ENCODE assay signal across 16 cellular contexts in the genomic region with DNA sequence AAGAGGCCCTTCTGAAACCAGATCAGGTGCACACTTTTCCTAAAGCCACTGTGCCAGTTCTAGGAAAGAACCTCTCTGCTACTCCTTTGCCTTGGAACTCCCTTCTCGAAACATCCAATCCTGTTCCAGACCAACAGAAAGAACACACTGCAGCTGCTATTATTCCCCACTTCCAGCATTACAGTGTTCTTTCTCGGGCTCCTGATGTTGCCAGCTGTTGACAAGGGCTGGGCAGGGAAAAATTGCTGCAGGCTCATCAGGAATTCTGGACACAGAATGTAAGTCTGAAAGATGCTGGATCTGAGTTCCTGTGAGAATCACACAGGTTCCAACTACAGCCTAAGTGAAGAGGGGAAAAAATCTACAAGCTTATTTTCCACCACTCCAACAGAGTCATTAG. TPM values are rescaled to one million over a fixed set of nuclear protein-coding genes. Genes with fewer than 3 reads are reported as not detected.
DNase-seq lines count a peak whose midpoint lies in the region; ATAC-seq and TF ChIP-seq lines count a peak whose summit lies in the region.
"Had no signal": no experiment of that assay in that cellular context is flagged by ENCODE, and none has a peak within 500 bp of the region (broad histone marks: within the 10 kb centered on the region; RNA-seq: fewer than 3 reads in every experiment).

No MANE protein-coding gene starts in this region.

- no peak overlapping the region for H3K4me3 Mint-ChIP-seq in dendritic cell treated with granulocyte-macrophage colony-stimulating factor and Interleukin-4, amounts not matched to agents 40 ng/mL and 50 ng/mL, for 4 days
- no peak overlapping the region for H3K4me3 Mint-ChIP-seq in T-helper 17 cell
- H3K4me3 Mint-ChIP-seq: activated CD4-positive, alpha-beta T cell treated with anti-CD3 and anti-CD28 coated beads, Interleukin-2, amount 10 ng/mL, durations not matched to agents 7 days and 5 days; activated T-cell treated with anti-CD3 and anti-CD28 coated beads, Interleukin-2, amount 50 U/mL, for 24 hours had no signal

- H3K27me3 ChIP-seq in right cardiac atrium (ENCODE audit: control insufficient read depth, insufficient read depth): no peaks in the 10 kb centered on the region
- no peaks in the 10 kb centered on the region for H3K27me3 ChIP-seq in rectal smooth muscle tissue (ENCODE audit: control insufficient read depth, insufficient read depth, low read length)

- no peak overlapping the region for H3K9ac ChIP-seq in rectal smooth muscle tissue (ENCODE audit: low read length)

- peaks cover 10% of the 10 kb centered on the region for H3K4me1 ChIP-seq in right cardiac atrium (ENCODE audit: control insufficient read depth, insufficient read depth, low read length)
- H3K4me1 ChIP-seq in rectal smooth muscle tissue (ENCODE audit: control insufficient read depth, insufficient read depth, low read length): peaks cover 9% of the 10 kb centered on the region
- no peaks in the 10 kb centered on the region for H3K4me1 ChIP-seq in urinary bladder (ENCODE audit: insufficient read depth)

- H3K36me3 Mint-ChIP-seq in dendritic cell treated with granulocyte-macrophage colony-stimulating factor and Interleukin-4, amounts not matched to agents 40 ng/mL and 50 ng/mL, for 4 days (ENCODE audit: low read depth): no peaks in the 10 kb centered on the region
- H3K36me3 Mint-ChIP-seq in T-helper 17 cell (ENCODE audit: low read depth): peaks cover 2% of the 10 kb centered on the region
- H3K36me3 Mint-ChIP-seq: naive B cell had no signal

- intact Hi-C loops in dendritic cell treated with granulocyte-macrophage colony-stimulating factor and Interleukin-4, amounts not matched to agents 40 ng/mL and 50 ng/mL, for 4 days (cut with micrococcal nuclease): loop anchor here (2.0 kb wide), 1 partner anchor 14 kb away; no protein-coding TSS in a partner anchor
- intact Hi-C loops in right cardiac atrium (cut with DNase I): no loop called here

- H3K9me3 ChIP-seq in right cardiac atrium (ENCODE audit: control insufficient read depth, low read length) (no peaks in the 10 kb centered on the region), T-helper 17 cell (ENCODE audit: control insufficient read depth, low read length, poor library complexity, severe bottlenecking) (no peaks in the 10 kb centered on the region)

- peaks cover 35% of the 10 kb centered on the region for H3K4me1 Mint-ChIP-seq in dendritic cell treated with granulocyte-macrophage colony-stimulating factor and Interleukin-4, amounts not matched to agents 40 ng/mL and 50 ng/mL, for 4 days (ENCODE audit: low read depth)
- peaks cover 15% of the 10 kb centered on the region for H3K4me1 Mint-ChIP-seq in T-helper 17 cell

- no peak overlapping the region for H3K4me3 ChIP-seq in right cardiac atrium (ENCODE audit: low read length)
- H3K4me3 ChIP-seq in rectal smooth muscle tissue (ENCODE audit: low read length): no peak overlapping the region
- no peak overlapping the region for H3K4me3 ChIP-seq in urinary bladder (ENCODE audit: low read depth, low read length)

- H3K9me3 Mint-ChIP-seq in dendritic cell treated with granulocyte-macrophage colony-stimulating factor and Interleukin-4, amounts not matched to agents 40 ng/mL and 50 ng/mL, for 4 days: no peaks in the 10 kb centered on the region
- H3K9me3 Mint-ChIP-seq: activated CD4-positive, alpha-beta T cell treated with anti-CD3 and anti-CD28 coated beads, Interleukin-2, amount 10 ng/mL, durations not matched to agents 7 days and 5 days; activated T-cell treated with anti-CD3 and anti-CD28 coated beads, Interleukin-2, amount 50 U/mL, for 24 hours; naive B cell had no signal

- 34% methylated on average over 2 of the region's 2 CpGs for WGBS in right cardiac atrium
- WGBS in urinary bladder: 25% methylated on average over 2 of the region's 2 CpGs

- no peaks in the 10 kb centered on the region for H3K36me3 ChIP-seq in rectal smooth muscle tissue (ENCODE audit: control insufficient read depth, insufficient read depth, low read length)
- H3K36me3 ChIP-seq in urinary bladder (ENCODE audit: insufficient read depth): no peaks in the 10 kb centered on the region

- no peak for TF ChIP-seq CTCF in GM10266 (IDR thresholded peaks at IDR 0.05; ENCODE audit: control insufficient read depth, insufficient read depth, low read depth, missing control alignments)

- DNase-seq in right cardiac atrium (peak in 1 of 3 donors; percentile 75), T-helper 17 cell (no peak), GM10266 (ENCODE audit: extremely low spot score) (no peak)
- DNase-seq: activated CD4-positive, alpha-beta T cell treated with anti-CD3 and anti-CD28 coated beads, Interleukin-2, amount 10 ng/mL, durations not matched to agents 7 days and 5 days; activated T-cell treated with anti-CD3 and anti-CD28 coated beads, Interleukin-2, amount 50 U/mL, for 24 hours; DMS79; H7; islet precursor cell; naive B cell; T1000 had no signal

- H3K27ac ChIP-seq in right cardiac atrium (ENCODE audit: low read length) (peak overlapping the region; percentile 89), rectal smooth muscle tissue (ENCODE audit: low read depth, low read length) (peak overlapping the region; percentile 54), urinary bladder (ENCODE audit: low read depth) (peak overlapping the region; percentile 56)
- H3K27ac ChIP-seq: C4-2B had no signal

- peak overlapping the region; percentile 74 for H3K27ac Mint-ChIP-seq in dendritic cell treated with granulocyte-macrophage colony-stimulating factor and Interleukin-4, amounts not matched to agents 40 ng/mL and 50 ng/mL, for 4 days
- H3K27ac Mint-ChIP-seq in T-helper 17 cell: no peak overlapping the region
- H3K27ac Mint-ChIP-seq: activated CD4-positive, alpha-beta T cell treated with anti-CD3 and anti-CD28 coated beads, Interleukin-2, amount 10 ng/mL, durations not matched to agents 7 days and 5 days; activated T-cell treated with anti-CD3 and anti-CD28 coated beads, Interleukin-2, amount 50 U/mL, for 24 hours; progenitor cell of endocrine pancreas had no signal

- no peaks in the 10 kb centered on the region for H3K27me3 Mint-ChIP-seq in dendritic cell treated with granulocyte-macrophage colony-stimulating factor and Interleukin-4, amounts not matched to agents 40 ng/mL and 50 ng/mL, for 4 days
- peaks cover 6% of the 10 kb centered on the region for H3K27me3 Mint-ChIP-seq in T-helper 17 cell
- H3K27me3 Mint-ChIP-seq: activated T-cell treated with anti-CD3 and anti-CD28 coated beads, Interleukin-2, amount 50 U/mL, for 24 hours; naive B cell had no signal

- ATAC-seq in right cardiac atrium: peak; percentile 71 to 83
- ATAC-seq in T-helper 17 cell: no peak
- no peak for ATAC-seq in HG02678 (IDR thresholded peaks at IDR 0.05; ENCODE audit: unreplicated experiment)

RNA-seq across cellular contexts. Expression of gene KIAA0040, which starts 8.1 kb away (rescaled TPM):
- 10 to 100 TPM; 17.6 to 36.0 (median 22.3) TPM for total RNA-seq in right cardiac atrium
- 7.5 TPM for polyA plus RNA-seq in right cardiac atrium
- 9.3 TPM for total RNA-seq in urinary bladder
- 22.0 TPM for polyA plus RNA-seq in urinary bladder
- 10 to 100 TPM; 29.0 to 31.5 TPM for total RNA-seq in T-helper 17 cell

Comparison
In these comparisons a context has a peak if more than half of its experiments do, and no peak if none do; other contexts are left out.
1. ATAC-seq: peak in right cardiac atrium (2 of 2); none in T-helper 17 cell (single experiment) and HG02678 (single experiment).
2. Peak in every context shown above with its lines, with median percentiles within 50 percentile points of each other: H3K27ac ChIP-seq.